Comparison of ENCODE assay signal across 23 cellular contexts in the genomic region with DNA sequence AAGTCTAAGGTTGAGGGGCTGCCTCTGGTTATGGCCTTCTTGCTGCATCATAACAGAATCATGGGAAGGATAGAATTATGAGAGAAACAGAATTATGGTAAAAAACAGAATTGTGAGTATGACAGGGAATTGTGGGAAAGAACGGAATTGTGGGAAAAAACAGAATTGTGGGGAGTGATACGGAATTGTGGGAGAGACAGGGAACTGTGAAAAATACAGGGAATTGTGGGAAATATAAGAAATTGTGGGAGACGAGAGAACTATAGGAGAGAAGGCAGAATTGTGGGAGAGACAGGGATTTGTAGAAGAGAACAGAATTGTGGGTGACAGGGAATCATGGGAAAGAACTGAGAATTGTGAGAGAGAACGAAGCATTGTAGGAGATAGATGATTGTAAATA.
"Had no signal": no experiment of that assay in that cellular context is flagged by ENCODE, and none has a peak within 500 bp of the region (broad histone marks: within the 10 kb centered on the region; RNA-seq: fewer than 3 reads in every experiment).

No MANE protein-coding gene starts in this region.

- H3K27ac ChIP-seq: colonic mucosa, coronary artery, dorsolateral prefrontal cortex, epithelial cell of prostate, esophagus muscularis mucosa, esophagus squamous epithelium, foreskin keratinocyte, gastrocnemius medialis, gastroesophageal sphincter, heart left ventricle, heart right ventricle had no signal

- H3K27me3 ChIP-seq: colonic mucosa, esophagus muscularis mucosa, esophagus squamous epithelium, foreskin keratinocyte, gastrocnemius medialis, gastroesophageal sphincter had no signal

- H3K4me3 ChIP-seq: colonic mucosa, coronary artery, dorsolateral prefrontal cortex, esophagus muscularis mucosa, esophagus squamous epithelium, gastrocnemius medialis, gastroesophageal sphincter, heart left ventricle, heart right ventricle had no signal

- H3K4me1 ChIP-seq: colonic mucosa, esophagus muscularis mucosa, esophagus squamous epithelium, foreskin keratinocyte, gastrocnemius medialis, gastroesophageal sphincter, heart left ventricle, heart right ventricle had no signal

- H3K9me3 ChIP-seq: colonic mucosa, esophagus muscularis mucosa, esophagus squamous epithelium, gastrocnemius medialis, gastroesophageal sphincter, heart left ventricle, heart right ventricle had no signal

- H3K36me3 ChIP-seq: colonic mucosa, esophagus muscularis mucosa, esophagus squamous epithelium, gastrocnemius medialis, gastroesophageal sphincter, heart left ventricle, heart right ventricle had no signal

- DNase-seq: colonic mucosa; cortex of kidney; dermis blood vessel endothelial cell; dorsolateral prefrontal cortex; effector CD4-positive, alpha-beta T cell; effector CD8-positive, alpha-beta T cell; effector memory CD4-positive, alpha-beta T cell; effector memory CD8-positive, alpha-beta T cell; endodermal cell; erythroblast; esophagus squamous epithelium; foreskin fibroblast; foreskin keratinocyte; foreskin melanocyte; gastrocnemius medialis; glutamatergic neuron; head of caudate nucleus; heart left ventricle; heart right ventricle had no signal
